ENCODE assay signal across 15 cellular contexts in genomic region chr9:129355641-129356040, GRCh38.
DNase-seq lines count a peak whose midpoint lies in the region; ATAC-seq, FAIRE-seq and TF ChIP-seq lines count a peak whose summit lies in the region.
"Had no signal": no experiment of that assay in that cellular context is flagged by ENCODE, and none has a peak within 500 bp of the region (broad histone marks: within the 10 kb centered on the region; RNA-seq: fewer than 3 reads in every experiment).

No MANE protein-coding gene starts in this region.

- TF ChIP-seq CTCF in HepG2 (CRISPR knock-in tag; IDR thresholded peaks at IDR 0.05), result no peak
- TF ChIP-seq CTCF in osteoblast (IDR thresholded peaks at IDR 0.05; ENCODE audit: extremely low read depth, low read depth, low read length), result no peak
- no peak for TF ChIP-seq CTCF in ovary (IDR thresholded peaks at IDR 0.05)

- H3K79me2 ChIP-seq in HepG2 (ENCODE audit: insufficient read depth, low read length) (no peaks in the 10 kb centered on the region), osteoblast (ENCODE audit: insufficient read depth, low read length) (no peaks in the 10 kb centered on the region)

- no peak for ATAC-seq in HepG2
- no peak for ATAC-seq in GM19397 (IDR thresholded peaks at IDR 0.05; ENCODE audit: unreplicated experiment)
- ATAC-seq in GM21515 (IDR thresholded peaks at IDR 0.05; ENCODE audit: unreplicated experiment), result no peak
- ATAC-seq: HCT116 had no signal

- no peak for TF ChIP-seq EP300 in HepG2 (IDR thresholded peaks at IDR 0.05; ENCODE audit: low read depth in 2 of 2, low read length in 2 of 2)
- TF ChIP-seq EP300 in HepG2 (CRISPR knock-in tag; IDR thresholded peaks at IDR 0.05; ENCODE audit: borderline replicate concordance), result no peak
- TF ChIP-seq EP300 in ovary (IDR thresholded peaks at IDR 0.05), result no peak

- no TSS peak for BruUV-seq in HepG2 (replicated peaks; lab: Mats Ljungman, UMichigan)

- POLR2A ChIA-PET in HepG2 (lab: Yijun Ruan, JAX), result no interaction called here

- peaks cover 13% of the 10 kb centered on the region for H3K9me3 ChIP-seq in HepG2 (ENCODE audit: low read length)
- peaks cover 6% of the 10 kb centered on the region for H3K9me3 ChIP-seq in osteoblast (ENCODE audit: low read depth, low read length)
- no peaks in the 10 kb centered on the region for H3K9me3 ChIP-seq in ovary

- CTCF ChIA-PET in HepG2 (lab: Yijun Ruan, JAX; ENCODE audit: low intra/inter-chr PET ratio, low total read pairs), result no interaction called here

- WGBS in HepG2 (ENCODE audit: low lambda C conversion rate), result 45% methylated on average over 3 of the region's 5 CpGs
- WGBS in ovary, 3 donors, result 90 to 96% (median 93%) methylated on average over 5 of the region's 5 CpGs

- H3K4me2 ChIP-seq in HepG2 (ENCODE audit: low read depth, low read length) (no peak overlapping the region), osteoblast (ENCODE audit: insufficient read depth, low read length) (no peak overlapping the region)

- H3K36me3 ChIP-seq in HepG2 (replicated peaks in 1 of 2; ENCODE audit: control insufficient read depth in 1 of 2, insufficient read depth in 2 of 2, low read length in 2 of 2) (no peaks in the 10 kb centered on the region), osteoblast (ENCODE audit: insufficient read depth, low read length) (no peaks in the 10 kb centered on the region), ovary (no peaks in the 10 kb centered on the region)

- H3K27me3 ChIP-seq in HepG2 (ENCODE audit: control insufficient read depth in 1 of 2, insufficient read depth in 2 of 2, low read length in 2 of 2), result peaks cover 6 to 23% of the 10 kb centered on the region in 2 experiments; a peak in 2 of 5 replicates
- H3K27me3 ChIP-seq in osteoblast (ENCODE audit: insufficient read depth, low read length), result no peaks in the 10 kb centered on the region
- H3K27me3 ChIP-seq in ovary, result no peaks in the 10 kb centered on the region

- H3K4me3 ChIP-seq in HepG2 (replicated peaks in 1 of 3; ENCODE audit: insufficient read depth in 1 of 3, low read depth in 2 of 3, low read length in 3 of 3) (no peak overlapping the region), osteoblast (ENCODE audit: insufficient read depth, low read length) (no peak overlapping the region), ovary (no peak overlapping the region)

- DNase-seq in ELR (ENCODE audit: low read depth) (peak; percentile 25), NCI-H226 (peak; percentile 40), HepG2 (ENCODE audit: low spot score) (no peak), osteoblast (ENCODE audit: insufficient read length, low spot score, missing footprints) (peak; percentile 75), ovary (no peak)
- DNase-seq: C1 segment of cervical spinal cord; Calu3; CD4-positive, alpha-beta T cell; DMS79 had no signal

- intact Hi-C loops in HepG2 (cut with micrococcal nuclease; ENCODE audit: unreplicated experiment), result no loop called here
- intact Hi-C loops in ovary (cut with DNase I), result no loop called here

- H4K20me1 ChIP-seq in HepG2 (ENCODE audit: insufficient read depth, low read length), result no peaks in the 10 kb centered on the region
- no peaks in the 10 kb centered on the region for H4K20me1 ChIP-seq in osteoblast (ENCODE audit: insufficient read depth, low read length)

- H3K4me1 ChIP-seq in HepG2 (ENCODE audit: insufficient read depth, low read length) (peaks cover 15% of the 10 kb centered on the region), osteoblast (ENCODE audit: insufficient read depth, low read length) (peaks cover 3% of the 10 kb centered on the region), ovary (ENCODE audit: insufficient read depth) (peaks cover 13% of the 10 kb centered on the region)

- no peak overlapping the region for H3K9ac ChIP-seq in HepG2 (ENCODE audit: insufficient read depth, low read depth, low read length)

- no peak overlapping the region for H2AFZ ChIP-seq in HepG2 (ENCODE audit: low read length)
- H2AFZ ChIP-seq in osteoblast (ENCODE audit: low read length), result no peak overlapping the region

- TF ChIP-seq RAD21 in HepG2 (CRISPR knock-in tag; IDR thresholded peaks at IDR 0.05), result no peak

- no peak overlapping the region for H3K27ac ChIP-seq in HepG2 (ENCODE audit: extremely low read length, insufficient read depth, low read length)
- H3K27ac ChIP-seq in osteoblast (ENCODE audit: low read depth, low read length), result no peak overlapping the region
- no peak overlapping the region for H3K27ac ChIP-seq in ovary

- in situ Hi-C loops in HepG2 (cut with HindIII; ENCODE audit: extremely low pct_ligation_motif_present, low pct_unique_long_range_greater_than_20kb), result no loop called here

- no peak for TF ChIP-seq POLR2A in HepG2 (IDR thresholded peaks at IDR 0.05; ENCODE audit: insufficient read depth in 1 of 2, low read depth in 2 of 2, low read length in 2 of 2)
- no peak for TF ChIP-seq POLR2A in ovary (IDR thresholded peaks at IDR 0.05)

- FAIRE-seq in HepG2 (lab: Jason Lieb, UNC), result no peak
- FAIRE-seq: G401.6, GM12891, H54 had no signal

TF ChIP-seq in HepG2, 621 proteins besides CTCF, POLR2A, EP300 and RAD21:
- peak; percentile 100 for TF ChIP-seq ZNF331 (CRISPR knock-in tag; IDR thresholded peaks at IDR 0.05)
- TF ChIP-seq IKZF5 (CRISPR knock-in tag; IDR thresholded peaks at IDR 0.05), result no peak
- TF ChIP-seq MTA3 (CRISPR knock-in tag; IDR thresholded peaks at IDR 0.05), result no peak
- no peak for TF ChIP-seq SNAI1 (CRISPR knock-in tag; IDR thresholded peaks at IDR 0.05; ENCODE audit: borderline replicate concordance)
- no peak for TF ChIP-seq CEBPB (IDR thresholded peaks at IDR 0.05; ENCODE audit: borderline replicate concordance, low read depth, low read length)

Comparison
In these comparisons a context has a peak if more than half of its experiments do, and no peak if none do; other contexts are left out.
1. DNase-seq: peak in ELR (single experiment), NCI-H226 (single experiment) and osteoblast (single experiment); none in HepG2 (single experiment) and ovary (0 of 5).